Comparison of ENCODE assay signal across 1 cellular context in the genomic region with DNA sequence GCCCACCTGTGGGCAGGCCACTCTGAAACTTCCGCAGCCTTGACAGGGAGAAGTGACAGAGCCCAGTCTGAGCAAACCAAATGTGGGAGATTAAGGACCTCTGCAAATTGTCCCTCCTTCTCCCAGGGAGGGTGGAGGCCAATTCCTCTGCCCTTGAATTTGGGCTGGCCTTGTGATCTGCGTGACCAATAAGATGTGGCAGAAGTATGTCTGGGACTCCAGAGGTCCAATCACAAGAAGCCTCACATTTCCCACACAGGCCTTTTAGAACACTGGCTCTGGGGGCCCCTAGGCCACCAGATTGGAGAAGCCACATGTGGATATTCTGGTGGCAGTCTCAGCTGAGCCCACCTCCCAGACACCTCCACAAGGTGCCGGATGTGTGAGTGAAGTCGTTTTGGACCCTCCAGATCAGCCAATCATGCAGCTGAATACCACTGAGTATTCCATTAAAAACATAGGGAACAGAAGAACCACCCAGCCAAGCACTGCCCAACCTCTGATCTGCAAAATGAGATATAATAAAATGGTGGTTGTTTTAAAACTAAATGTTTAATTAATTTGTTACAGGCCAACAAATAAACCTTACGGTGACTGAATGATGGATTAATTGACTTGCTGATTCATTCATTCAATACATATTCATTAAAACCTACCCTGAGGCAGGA.
TF ChIP-seq lines count a peak whose summit lies in the region.

No MANE protein-coding gene starts in this region.

TF ChIP-seq in HEK293, 187 proteins besides CTCF, POLR2A, EP300 and RAD21 (continued from another document):
- TF ChIP-seq, protein P1, sequence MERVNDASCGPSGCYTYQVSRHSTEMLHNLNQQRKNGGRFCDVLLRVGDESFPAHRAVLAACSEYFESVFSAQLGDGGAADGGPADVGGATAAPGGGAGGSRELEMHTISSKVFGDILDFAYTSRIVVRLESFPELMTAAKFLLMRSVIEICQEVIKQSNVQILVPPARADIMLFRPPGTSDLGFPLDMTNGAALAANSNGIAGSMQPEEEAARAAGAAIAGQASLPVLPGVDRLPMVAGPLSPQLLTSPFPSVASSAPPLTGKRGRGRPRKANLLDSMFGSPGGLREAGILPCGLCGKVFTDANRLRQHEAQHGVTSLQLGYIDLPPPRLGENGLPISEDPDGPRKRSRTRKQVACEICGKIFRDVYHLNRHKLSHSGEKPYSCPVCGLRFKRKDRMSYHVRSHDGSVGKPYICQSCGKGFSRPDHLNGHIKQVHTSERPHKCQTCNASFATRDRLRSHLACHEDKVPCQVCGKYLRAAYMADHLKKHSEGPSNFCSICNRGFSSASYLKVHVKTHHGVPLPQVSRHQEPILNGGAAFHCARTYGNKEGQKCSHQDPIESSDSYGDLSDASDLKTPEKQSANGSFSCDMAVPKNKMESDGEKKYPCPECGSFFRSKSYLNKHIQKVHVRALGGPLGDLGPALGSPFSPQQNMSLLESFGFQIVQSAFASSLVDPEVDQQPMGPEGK (tag by site-specific recombination; IDR thresholded peaks at IDR 0.05), result no peak
- TF ChIP-seq ZNF473 (tag by site-specific recombination; IDR thresholded peaks at IDR 0.05) (no peak), ZNF624 (tag by site-specific recombination; IDR thresholded peaks at IDR 0.05) (no peak), PBX3 (CRISPR knock-in tag; IDR thresholded peaks at IDR 0.05) (no peak), REPIN1 (tag by site-specific recombination; IDR thresholded peaks at IDR 0.05; ENCODE audit: low read depth) (no peak)
